ENCODE assay signal across 8 cellular contexts in genomic region chr10:132411561-132412253, GRCh38. TPM values are rescaled to one million over a fixed set of nuclear protein-coding genes. Genes with fewer than 3 reads are reported as not detected.
DNase-seq lines count a peak whose midpoint lies in the region; ATAC-seq and TF ChIP-seq lines count a peak whose summit lies in the region.

No MANE protein-coding gene starts in this region.

- no peaks in the 10 kb centered on the region for H3K9me3 Mint-ChIP-seq in WTC11
- no peaks in the 10 kb centered on the region for H3K9me3 Mint-ChIP-seq in progenitor cell of endocrine pancreas (ENCODE audit: low read depth)

- WGBS in heart right ventricle, 2 donors = 40 to 57% methylated on average over 23 of the region's 23 CpGs

- in situ Hi-C loops in GM13977 (cut with MboI; ENCODE audit: low pct_unique_long_range_greater_than_20kb, low sequenced_read_pairs, unreplicated experiment) = no loop called here

- peak overlapping the region; percentile 23; the same call in 1 of the 2 replicates for H3K27ac ChIP-seq in BLaER1
- peak overlapping the region in 9 of 10 donors; percentile 1 to 62 (median 44) for H3K27ac ChIP-seq in heart right ventricle

- H4K20me1 ChIP-seq in BLaER1 = peaks cover 78% of the 10 kb centered on the region

- no peak overlapping the region; the same call in 1 of the 2 replicates for H3K4me3 ChIP-seq in BLaER1
- peak overlapping the region in 2 of 10 donors; percentile 10 to 14 for H3K4me3 ChIP-seq in heart right ventricle

- H3K36me3 Mint-ChIP-seq in WTC11 (peaks cover 6% of the 10 kb centered on the region; the same call in 1 of the 2 replicates), progenitor cell of endocrine pancreas (ENCODE audit: insufficient read depth) (peaks cover 8% of the 10 kb centered on the region)

- H3K27me3 ChIP-seq in BLaER1 = peaks cover 4% of the 10 kb centered on the region; the same call in 1 of the 2 replicates
- no peaks in the 10 kb centered on the region for H3K27me3 ChIP-seq in heart right ventricle

- peak overlapping the region; percentile 91 for H3K4me2 ChIP-seq in BLaER1

- ATAC-seq in WTC11 (no peak), heart right ventricle (peak in 1 of 8 donors; percentile 23), HG02642 (IDR thresholded peaks at IDR 0.05; ENCODE audit: poor library complexity, unreplicated experiment) (no peak), GM21515 (IDR thresholded peaks at IDR 0.05; ENCODE audit: unreplicated experiment) (no peak)

- H3K27me3 Mint-ChIP-seq in WTC11 (ENCODE audit: low read depth) (no peaks in the 10 kb centered on the region), progenitor cell of endocrine pancreas (no peaks in the 10 kb centered on the region)

- H3K4me1 Mint-ChIP-seq in WTC11 (peaks cover 50% of the 10 kb centered on the region), progenitor cell of endocrine pancreas (ENCODE audit: low read depth) (peaks cover 43% of the 10 kb centered on the region)

- H3K27ac Mint-ChIP-seq in WTC11 (peak overlapping the region; percentile 95), progenitor cell of endocrine pancreas (peak overlapping the region; percentile 85)

- H3K36me3 ChIP-seq in BLaER1 (no peaks in the 10 kb centered on the region; the same call in 1 of the 2 replicates), heart right ventricle (peaks cover 0 to 5% (median 0%) of the 10 kb centered on the region in 9 donors)

- H3K4me1 ChIP-seq in BLaER1 = peaks cover 99% of the 10 kb centered on the region
- H3K4me1 ChIP-seq in heart right ventricle = peaks cover 10 to 64% (median 50%) of the 10 kb centered on the region in 9 donors

- POLR2A ChIA-PET in WTC11 (lab: Charles Lee) = no interaction called here

- H3K9me3 ChIP-seq in BLaER1 = no peaks in the 10 kb centered on the region
- no peaks in the 10 kb centered on the region for H3K9me3 ChIP-seq in heart right ventricle

- H3K4me3 Mint-ChIP-seq in WTC11 (no peak overlapping the region), progenitor cell of endocrine pancreas (ENCODE audit: low read depth) (peak overlapping the region; percentile 55)

- DNase-seq in WTC11 (ENCODE audit: low spot score) (no peak), heart right ventricle (peak in 1 of 2 donors; percentile 42), progenitor cell of endocrine pancreas (ENCODE audit: low spot score, unreplicated experiment) (no peak), GM13977 (ENCODE audit: low spot score) (no peak)
- DNase-seq in NK-92 treated with Interleukin-12 subunit alpha and Interleukin-12 subunit beta, amount 100 ng/mL, for 24 hours (lab: John Stamatoyannopoulos, UW) = no peak

- H3K9ac ChIP-seq in BLaER1 = 0 out of 2 replicates have a peak overlapping the region, but pooled peaks have one; percentile 44

- CTCF ChIA-PET in WTC11 (lab: Charles Lee) = interaction anchor here (1.1 kb wide), 1 partner anchor 12 kb away, joined by 3 read pairs; no protein-coding TSS in a partner anchor

- TF ChIP-seq CTCF in WTC11 (IDR thresholded peaks at IDR 0.05) (no peak), heart right ventricle (IDR thresholded peaks at IDR 0.05) (no peak), progenitor cell of endocrine pancreas (IDR thresholded peaks at IDR 0.05; ENCODE audit: unreplicated experiment) (no peak), GM13977 (IDR thresholded peaks at IDR 0.05; ENCODE audit: extremely low read depth, insufficient read depth, missing control alignments) (no peak)

- intact Hi-C loops in heart right ventricle (cut with DNase I) = no loop called here

TF ChIP-seq in WTC11, 78 proteins besides CTCF, POLR2A, EP300 and RAD21:
- 0 out of 2 replicates have a peak, but pooled peaks have one; percentile 26 for TF ChIP-seq MYBL2 (CRISPR knock-in tag; IDR thresholded peaks at IDR 0.05)
- no peak for TF ChIP-seq IRF1 (CRISPR knock-in tag; IDR thresholded peaks at IDR 0.05)

RNA-seq across cellular contexts. Expression of gene PWWP2B, which starts 14.7 kb away (rescaled TPM):
- total RNA-seq in WTC11 (2021) (12.2 to 14.1 TPM (median 13.6 TPM) in 3 replicates), heart right ventricle (10 to 100 TPM; 11.1 to 21.3 (median 15.1) TPM), progenitor cell of endocrine pancreas (23.2 and 24.3 TPM in 2 replicates)
- 10 to 100 TPM; 11.9 to 15.3 TPM for polyA plus RNA-seq in heart right ventricle
